Comparison of ENCODE assay signal across 19 cellular contexts in genomic region chr19:33486407-33486806, GRCh38.
"Had no signal": no experiment of that assay in that cellular context is flagged by ENCODE, and none has a peak within 500 bp of the region (broad histone marks: within the 10 kb centered on the region; RNA-seq: fewer than 3 reads in every experiment).

No MANE protein-coding gene starts in this region.

- H3K9me3 Mint-ChIP-seq: neural crest cell had no signal

- H3K9me3 ChIP-seq: ovary had no signal

- ATAC-seq: activated T-cell treated with anti-CD3 and anti-CD28 coated beads, Interleukin-2, amount 50 U/mL, for 72 hours; SK-N-SH treated with all-trans-retinoic acid at 6 μM for 48 hours had no signal

- DNase-seq: activated CD4-positive, alpha-beta memory T cell treated with anti-CD3 and anti-CD28 coated beads, Interleukin-2, amount 10 ng/mL, durations not matched to agents 7 days and 5 days; activated CD4-positive, alpha-beta T cell treated with anti-CD3 and anti-CD28 coated beads for 4 hours; activated naive CD8-positive, alpha-beta T cell treated with anti-CD3 and anti-CD28 coated beads, Interleukin-2, amount 10 ng/mL, durations not matched to agents 7 days and 5 days; activated T-cell treated with anti-CD3 and anti-CD28 coated beads, Interleukin-2, amount 50 U/mL, for 72 hours; foreskin fibroblast; glutamatergic neuron; kidney; ovary; small intestine; stimulated activated CD4-positive, alpha-beta T cell treated with anti-CD3 and anti-CD28 coated beads, Interleukin-4, amount 100 ng/mL, for 4 hours; stimulated activated CD8-positive, alpha-beta memory T cell treated with anti-CD3 and anti-CD28 coated beads, Interleukin-4, amount 100 ng/mL, for 48 hours; stimulated activated naive CD4-positive, alpha-beta T cell treated with Interleukin-2 at 50 U/mL for 16 hours; T-helper 1 cell; trophoblast cell had no signal

- H3K27me3 Mint-ChIP-seq: activated CD4-positive, alpha-beta memory T cell treated with anti-CD3 and anti-CD28 coated beads, Interleukin-2, amount 10 ng/mL, durations not matched to agents 7 days and 5 days; activated naive CD8-positive, alpha-beta T cell treated with anti-CD3 and anti-CD28 coated beads, Interleukin-2, amount 10 ng/mL, durations not matched to agents 7 days and 5 days had no signal

- H3K4me1 ChIP-seq: breast epithelium had no signal

- H3K27ac ChIP-seq: breast epithelium, ovary, VCaP had no signal

- H3K36me3 ChIP-seq: breast epithelium, ovary had no signal

- H3K4me1 Mint-ChIP-seq: activated CD4-positive, alpha-beta memory T cell treated with anti-CD3 and anti-CD28 coated beads, Interleukin-2, amount 10 ng/mL, durations not matched to agents 7 days and 5 days; activated naive CD8-positive, alpha-beta T cell treated with anti-CD3 and anti-CD28 coated beads, Interleukin-2, amount 10 ng/mL, durations not matched to agents 7 days and 5 days; neural crest cell had no signal

- H3K4me3 Mint-ChIP-seq: activated CD4-positive, alpha-beta memory T cell treated with anti-CD3 and anti-CD28 coated beads, Interleukin-2, amount 10 ng/mL, durations not matched to agents 7 days and 5 days; activated naive CD8-positive, alpha-beta T cell treated with anti-CD3 and anti-CD28 coated beads, Interleukin-2, amount 10 ng/mL, durations not matched to agents 7 days and 5 days; activated T-cell treated with anti-CD3 and anti-CD28 coated beads, Interleukin-2, amount 50 U/mL, for 72 hours; mesothelial cell of epicardium; neural crest cell had no signal

- H3K27ac Mint-ChIP-seq: activated CD4-positive, alpha-beta memory T cell treated with anti-CD3 and anti-CD28 coated beads, Interleukin-2, amount 10 ng/mL, durations not matched to agents 7 days and 5 days; activated T-cell treated with anti-CD3 and anti-CD28 coated beads, Interleukin-2, amount 50 U/mL, for 72 hours; mesothelial cell of epicardium had no signal

- H3K4me3 ChIP-seq: breast epithelium, ovary had no signal

- H3K27me3 ChIP-seq: breast epithelium, ovary had no signal
